22 cellular contexts compared by ENCODE assay signal in genomic region chr14:68471964-68472508, GRCh38.
DNase-seq lines count a peak whose midpoint lies in the region; ATAC-seq and TF ChIP-seq lines count a peak whose summit lies in the region.
"Had no signal": no experiment of that assay in that cellular context is flagged by ENCODE, and none has a peak within 500 bp of the region (broad histone marks: within the 10 kb centered on the region; RNA-seq: fewer than 3 reads in every experiment).

No MANE protein-coding gene starts in this region.

- H2BK5ac ChIP-seq in mesendoderm (ENCODE audit: low read length), result no peak overlapping the region

- no peak overlapping the region for H3K18ac ChIP-seq in mesendoderm (ENCODE audit: low read length)

- no peaks in the 10 kb centered on the region for H3K79me2 ChIP-seq in mesendoderm (ENCODE audit: control insufficient read depth, insufficient read depth, low read length)

- H3K9me3 Mint-ChIP-seq in activated naive CD8-positive, alpha-beta T cell treated with anti-CD3 and anti-CD28 coated beads for 36 hours, result no peaks in the 10 kb centered on the region
- H3K9me3 Mint-ChIP-seq: activated naive CD4-positive, alpha-beta T cell treated with anti-CD3 and anti-CD28 coated beads for 36 hours; CD8-positive, alpha-beta T cell; effector memory CD8-positive, alpha-beta T cell; natural killer cell had no signal

- no peak overlapping the region for H3K4ac ChIP-seq in mesendoderm (ENCODE audit: low read depth, low read length)

- no peak for TF ChIP-seq CTCF in mucosa of descending colon (IDR thresholded peaks at IDR 0.05)

- ATAC-seq in mucosa of descending colon (no peak), right cardiac atrium (no peak)
- ATAC-seq: CD8-positive, alpha-beta T cell; effector memory CD8-positive, alpha-beta T cell; HCT116; natural killer cell had no signal

- H3K27ac ChIP-seq in HUES6 (ENCODE audit: low read depth, low read length) (peak overlapping the region; percentile 11; the same call in 1 of the 2 replicates), mesendoderm (ENCODE audit: low read depth, low read length) (peak overlapping the region; percentile 27), stomach smooth muscle (ENCODE audit: low read length) (peak overlapping the region; percentile 11), right cardiac atrium (ENCODE audit: low read length) (no peak overlapping the region)
- H3K27ac ChIP-seq: right atrium auricular region, thoracic aorta had no signal

- H3K27me3 ChIP-seq in HUES6 (ENCODE audit: control insufficient read depth, insufficient read depth, low read length), result no peaks in the 10 kb centered on the region
- H3K27me3 ChIP-seq in mesendoderm (ENCODE audit: insufficient read depth, low read length, poor library complexity), result no peaks in the 10 kb centered on the region
- H3K27me3 ChIP-seq in stomach smooth muscle (ENCODE audit: control insufficient read depth in 1 of 2, insufficient read depth in 2 of 2, low read length in 2 of 2), result no peaks in the 10 kb centered on the region
- H3K27me3 ChIP-seq in right cardiac atrium (ENCODE audit: control insufficient read depth, insufficient read depth), result no peaks in the 10 kb centered on the region
- H3K27me3 ChIP-seq: right atrium auricular region had no signal

- DNase-seq in activated naive CD8-positive, alpha-beta T cell treated with anti-CD3 and anti-CD28 coated beads for 36 hours, result no peak
- DNase-seq in mesendoderm, result no peak
- DNase-seq in AG20443 (ENCODE audit: low spot score), result no peak
- DNase-seq in mucosa of descending colon, result no peak
- DNase-seq in right cardiac atrium, result no peak
- DNase-seq: activated CD4-positive, alpha-beta T cell treated with anti-CD3 and anti-CD28 coated beads, Interleukin-2, amount 50 U/mL, for 1 hour; activated naive CD4-positive, alpha-beta T cell treated with anti-CD3 and anti-CD28 coated beads for 36 hours; activated T-cell treated with anti-CD3 and anti-CD28 coated beads for 4 hours; CD8-positive, alpha-beta T cell; effector memory CD8-positive, alpha-beta T cell; KBM-7; natural killer cell; NCI-H1092 treated with DMSO at 0.1 percent for 48 hours; NK-92 treated with Interleukin-12 subunit alpha and Interleukin-12 subunit beta, amount 100 ng/mL, for 24 hours; SHP77; stimulated activated CD4-positive, alpha-beta T cell treated with anti-CD3 and anti-CD28 coated beads, Interleukin-1b, Interleukin-23, amount 100 ng/mL, for 48 hours; T-helper 9 cell had no signal

- H2BK15ac ChIP-seq in mesendoderm (replicated peaks; ENCODE audit: low read depth), result no peak overlapping the region

- H3K4me1 Mint-ChIP-seq in activated naive CD8-positive, alpha-beta T cell treated with anti-CD3 and anti-CD28 coated beads for 36 hours, result peaks cover 21% of the 10 kb centered on the region

- no CpG with 5 or more reads among the region's 4 CpGs for WGBS in mesendoderm (ENCODE audit: extremely low coverage, insufficient coverage, low lambda C conversion rate)
- 94% methylated on average over 4 of the region's 4 CpGs for WGBS in right cardiac atrium

- H3K36me3 Mint-ChIP-seq in activated naive CD8-positive, alpha-beta T cell treated with anti-CD3 and anti-CD28 coated beads for 36 hours, result peaks cover 4% of the 10 kb centered on the region
- H3K36me3 Mint-ChIP-seq: natural killer cell had no signal

- no peak overlapping the region for H3K23ac ChIP-seq in mesendoderm (ENCODE audit: low read length)

- intact Hi-C loops in mucosa of descending colon (cut with DNase I, micrococcal nuclease), result no loop called here
- intact Hi-C loops in right cardiac atrium (cut with DNase I), result no loop called here

- H3K4me2 ChIP-seq in mesendoderm (ENCODE audit: low read length), result no peak overlapping the region

- no peak overlapping the region for H3K4me3 Mint-ChIP-seq in activated naive CD8-positive, alpha-beta T cell treated with anti-CD3 and anti-CD28 coated beads for 36 hours
- H3K4me3 Mint-ChIP-seq: activated naive CD4-positive, alpha-beta T cell treated with anti-CD3 and anti-CD28 coated beads for 36 hours; CD8-positive, alpha-beta T cell; effector memory CD8-positive, alpha-beta T cell; natural killer cell had no signal

- H3K27ac Mint-ChIP-seq in activated naive CD8-positive, alpha-beta T cell treated with anti-CD3 and anti-CD28 coated beads for 36 hours, result peak overlapping the region; percentile 11
- H3K27ac Mint-ChIP-seq: activated naive CD4-positive, alpha-beta T cell treated with anti-CD3 and anti-CD28 coated beads for 36 hours; CD8-positive, alpha-beta T cell had no signal

- H3K56ac ChIP-seq in mesendoderm (ENCODE audit: low read length), result no peak overlapping the region

- H3K9me3 ChIP-seq in HUES6 (ENCODE audit: control insufficient read depth, insufficient read depth, low read depth, low read length), result no peaks in the 10 kb centered on the region
- no peaks in the 10 kb centered on the region for H3K9me3 ChIP-seq in stomach smooth muscle (ENCODE audit: control insufficient read depth in 2 of 2, low read length in 2 of 2)
- no peaks in the 10 kb centered on the region for H3K9me3 ChIP-seq in mucosa of descending colon
- H3K9me3 ChIP-seq in right cardiac atrium (ENCODE audit: control insufficient read depth, low read length), result no peaks in the 10 kb centered on the region
- H3K9me3 ChIP-seq: right atrium auricular region, thoracic aorta had no signal

- H3K4me1 ChIP-seq in HUES6 (ENCODE audit: control insufficient read depth, insufficient read depth, low read length), result peaks cover 65% of the 10 kb centered on the region
- H3K4me1 ChIP-seq in mesendoderm (ENCODE audit: control insufficient read depth, low read depth, low read length), result peaks cover 9% of the 10 kb centered on the region
- peaks cover 19% of the 10 kb centered on the region for H3K4me1 ChIP-seq in stomach smooth muscle (ENCODE audit: control insufficient read depth, insufficient read depth, low read length)
- no peaks in the 10 kb centered on the region for H3K4me1 ChIP-seq in mucosa of descending colon (ENCODE audit: low read depth)
- peaks cover 9% of the 10 kb centered on the region for H3K4me1 ChIP-seq in right cardiac atrium (ENCODE audit: control insufficient read depth, insufficient read depth, low read length)

- H2BK120ac ChIP-seq in mesendoderm (ENCODE audit: low read depth, low read length), result no peak overlapping the region

- no peaks in the 10 kb centered on the region for H3K27me3 Mint-ChIP-seq in activated naive CD8-positive, alpha-beta T cell treated with anti-CD3 and anti-CD28 coated beads for 36 hours
- H3K27me3 Mint-ChIP-seq: effector memory CD8-positive, alpha-beta T cell had no signal

- H3K4me3 ChIP-seq in HUES6 (ENCODE audit: low read depth, low read length), result no peak overlapping the region
- H3K4me3 ChIP-seq in mesendoderm (ENCODE audit: low read length), result no peak overlapping the region
- no peak overlapping the region for H3K4me3 ChIP-seq in stomach smooth muscle (ENCODE audit: low read length in 2 of 2)
- H3K4me3 ChIP-seq in mucosa of descending colon, result no peak overlapping the region
- H3K4me3 ChIP-seq in right cardiac atrium (ENCODE audit: low read length), result no peak overlapping the region
- H3K4me3 ChIP-seq: right atrium auricular region, thoracic aorta had no signal

- H3K9ac ChIP-seq in HUES6 (ENCODE audit: low read length), result peak overlapping the region; percentile 44
- no peak overlapping the region for H3K9ac ChIP-seq in mesendoderm (ENCODE audit: low read length)
- no peak overlapping the region for H3K9ac ChIP-seq in stomach smooth muscle (ENCODE audit: low read length in 2 of 2)

- no peak overlapping the region for H4K5ac ChIP-seq in mesendoderm (ENCODE audit: low read length)

- no peak overlapping the region for H4K8ac ChIP-seq in mesendoderm (ENCODE audit: low read depth, low read length)

- H3K36me3 ChIP-seq in HUES6 (ENCODE audit: control insufficient read depth, insufficient read depth, low read length), result no peaks in the 10 kb centered on the region
- no peaks in the 10 kb centered on the region for H3K36me3 ChIP-seq in mesendoderm (ENCODE audit: control insufficient read depth, insufficient read depth, low read length)
- no peaks in the 10 kb centered on the region for H3K36me3 ChIP-seq in stomach smooth muscle (ENCODE audit: control insufficient read depth in 2 of 2, insufficient read depth in 2 of 2, low read length in 2 of 2)
- H3K36me3 ChIP-seq in mucosa of descending colon (ENCODE audit: low read depth), result no peaks in the 10 kb centered on the region
- H3K36me3 ChIP-seq: right atrium auricular region, thoracic aorta had no signal

- H3K79me1 ChIP-seq in mesendoderm (ENCODE audit: low read length), result no peaks in the 10 kb centered on the region

- no peak overlapping the region for H2AK5ac ChIP-seq in mesendoderm (ENCODE audit: low read length)
